Comparison of ENCODE assay signal across 8 cellular contexts in the genomic region with DNA sequence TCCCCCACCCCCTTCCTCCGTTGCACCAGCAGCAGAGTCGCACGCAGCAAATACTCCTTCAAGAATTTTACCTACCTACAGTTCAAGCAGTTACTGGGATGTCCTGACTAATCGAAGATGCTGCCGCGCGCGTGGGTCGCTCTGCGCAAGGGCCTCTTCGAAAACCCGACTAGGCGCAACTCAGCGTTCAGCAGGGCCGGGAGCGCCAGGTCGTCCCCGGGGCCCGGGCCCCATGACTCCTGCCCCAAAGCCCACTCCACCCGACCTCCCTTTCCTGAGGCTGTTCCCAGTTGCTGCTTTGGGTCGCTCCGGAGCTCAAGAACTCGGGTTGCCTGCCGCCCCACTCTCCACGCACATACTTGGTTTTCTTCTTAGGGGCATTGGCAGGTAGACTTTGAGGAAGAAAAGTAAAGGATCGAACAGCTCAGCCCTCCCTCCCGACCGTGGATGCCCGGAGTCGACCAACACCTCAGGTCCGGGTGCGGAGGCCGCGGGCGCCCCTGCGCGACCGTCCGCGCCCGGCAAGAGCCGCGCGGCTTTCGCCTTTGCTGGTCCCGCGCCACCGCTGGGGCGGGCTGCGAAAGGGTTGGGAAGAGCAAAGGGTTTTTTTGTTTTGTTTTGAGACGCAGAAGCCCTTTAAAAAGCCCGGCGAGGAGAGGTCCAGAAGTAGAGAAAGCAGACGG. TPM values are rescaled to one million over a fixed set of nuclear protein-coding genes. Genes with fewer than 3 reads are reported as not detected.
DNase-seq lines count a peak whose midpoint lies in the region; ATAC-seq and TF ChIP-seq lines count a peak whose summit lies in the region.

No MANE protein-coding gene starts in this region.

- POLR2A ChIA-PET in BJ (lab: Charles Lee) = no interaction called here

- DNase-seq in BJ (ENCODE audit: low read depth) = no peak
- DNase-seq in HK-2 (ENCODE audit: unreplicated experiment) = peak; percentile 25
- DNase-seq in lower leg skin (ENCODE audit: low spot score in 2 of 2) = no peak
- DNase-seq in thyroid gland = peak; percentile 29 to 33
- DNase-seq in Ammon's horn (ENCODE audit: low spot score) = no peak

- CTCF ChIA-PET in BJ (lab: Yijun Ruan, JAX) = interaction anchor here (1.0 to 1.9 kb wide), 5 partner anchors 10 to 220 kb away, joined by 3 to 9 read pairs (median 4); no protein-coding TSS in a partner anchor

- intact Hi-C loops in lower leg skin (cut with DNase I; ENCODE audit: low total_unique reads) = no loop called here
- intact Hi-C loops in thyroid gland (cut with DNase I) = loop anchor here (10.0 kb wide), 1 partner anchor 390 kb away; no protein-coding TSS in a partner anchor

- TF ChIP-seq CTCF in BJ (IDR thresholded peaks at IDR 0.05; ENCODE audit: insufficient read depth, low read depth, low read length) = 0 out of 2 replicates have a peak, but pooled peaks have one; percentile 8
- no peak for TF ChIP-seq CTCF in brain (conservative IDR thresholded peaks at IDR 0.05)
- TF ChIP-seq CTCF in lower leg skin (IDR thresholded peaks at IDR 0.05) = no peak
- TF ChIP-seq CTCF in thyroid gland (IDR thresholded peaks at IDR 0.05) = no peak

- TF ChIP-seq POLR2A in lower leg skin (IDR thresholded peaks at IDR 0.05) = no peak
- no peak for TF ChIP-seq POLR2A in thyroid gland (IDR thresholded peaks at IDR 0.05)

- ATAC-seq in GM21619 (IDR thresholded peaks at IDR 0.05; ENCODE audit: unreplicated experiment) (no peak), GM18858 (IDR thresholded peaks at IDR 0.05; ENCODE audit: unreplicated experiment) (no peak)

- H3K27me3 ChIP-seq in BJ (ENCODE audit: control insufficient read depth, insufficient read depth, low read length) (peaks cover 6% of the 10 kb centered on the region), thyroid gland (no peaks in the 10 kb centered on the region)

- peak overlapping the region in 3 of 5 experiments; percentile 90 to 91 (median 90) for H3K27ac Mint-ChIP-seq in brain

- H3K4me3 Mint-ChIP-seq in brain = peak overlapping the region; percentile 92 to 95 (median 94)

- peak overlapping the region in 2 of 3 donors; percentile 75 to 80 for H3K27ac ChIP-seq in thyroid gland

- WGBS in lower leg skin, 2 donors = 1% methylated on average over 39 to 49 of the region's 54 CpGs
- 2% methylated on average over 34 to 44 of the region's 54 CpGs for WGBS in thyroid gland, 2 donors

- H3K4me1 Mint-ChIP-seq in brain = peaks cover 53% of the 10 kb centered on the region

- H3K27me3 Mint-ChIP-seq in brain = peaks cover 99% of the 10 kb centered on the region

- H3K9me3 ChIP-seq in thyroid gland = no peaks in the 10 kb centered on the region

- H3K36me3 ChIP-seq in BJ (ENCODE audit: control insufficient read depth, insufficient read depth, low read length) (peaks cover 8% of the 10 kb centered on the region), thyroid gland (no peaks in the 10 kb centered on the region)

- H3K4me3 ChIP-seq in BJ (ENCODE audit: low read depth, low read length) (peak overlapping the region; percentile 57), lower leg skin (ENCODE audit: low read depth, poor library complexity, severe bottlenecking) (peak overlapping the region; percentile 34), thyroid gland (replicated peaks in 1 of 3) (peak overlapping the region; percentile 42 to 68 (median 64))

- H3K36me3 Mint-ChIP-seq in brain = peaks cover 4% of the 10 kb centered on the region

- peaks cover 21 to 30% of the 10 kb centered on the region in 2 donors for H3K4me1 ChIP-seq in thyroid gland

- peaks cover 0 to 2% (median 0%) of the 10 kb centered on the region in 5 experiments for H3K9me3 Mint-ChIP-seq in brain

RNA-seq across cellular contexts. Expression of gene BMP4, which starts 1.9 kb away (rescaled TPM):
- polyA plus RNA-seq in BJ (2011; rRNA removed) (9.3 and 10.1 TPM in 2 replicates), brain (ENCODE audit: insufficient read depth, low read depth, low replicate concordance) (3.3 TPM)
- 6.4 and 7.0 TPM in 2 replicates for polyA minus RNA-seq in BJ (2011; rRNA and poly(A)+ RNA removed)
- total RNA-seq in lower leg skin (10 to 100 TPM in 3 of 4 donors, 1 to 10 TPM in 1; 9.1 to 24.5 (median 19.0) TPM), thyroid gland (10 to 100 TPM in 3 of 4 donors, 1 to 10 TPM in 1; 8.5 to 27.2 (median 11.6) TPM)

Comparison
In these comparisons a context has a peak if more than half of its experiments do, and no peak if none do; other contexts are left out.
1. DNase-seq: peak in HK-2 (single experiment) and thyroid gland (2 of 2); none in BJ (single experiment), lower leg skin (0 of 2) and Ammon's horn (single experiment).
2. Peak in every context shown above with its lines, with median percentiles within 50 percentile points of each other: H3K4me3 ChIP-seq.